In genomic region chr11:69157156-69157821, GRCh38 we compare ENCODE assay signal across 10 cellular contexts. TPM values are rescaled to one million over a fixed set of nuclear protein-coding genes. Genes with fewer than 3 reads are reported as not detected.
DNase-seq lines count a peak whose midpoint lies in the region; ATAC-seq and TF ChIP-seq lines count a peak whose summit lies in the region.
"Had no signal": no experiment of that assay in that cellular context is flagged by ENCODE, and none has a peak within 500 bp of the region (broad histone marks: within the 10 kb centered on the region; RNA-seq: fewer than 3 reads in every experiment).

No MANE protein-coding gene starts in this region.

- H3K79me2 ChIP-seq in trophoblast cell (ENCODE audit: control insufficient read depth, insufficient read depth, low read length, poor library complexity) = no peaks in the 10 kb centered on the region

- H3K36me3 ChIP-seq in GM06990 (ENCODE audit: control insufficient read depth, insufficient read depth, low read length) (no peaks in the 10 kb centered on the region; the same call in 1 of the 2 replicates), gastroesophageal sphincter (peaks cover 0 to 15% of the 10 kb centered on the region in 2 donors), psoas muscle (ENCODE audit: insufficient read depth in 1 of 2, low read depth in 1 of 2) (no peaks in the 10 kb centered on the region), trophoblast cell (ENCODE audit: control insufficient read depth in 1 of 2, insufficient read depth in 2 of 2, low read length in 2 of 2) (no peaks in the 10 kb centered on the region), brain microvascular endothelial cell (replicated peaks) (no peaks in the 10 kb centered on the region)

- H3K4ac ChIP-seq in trophoblast cell (ENCODE audit: low read depth, low read length) = no peak overlapping the region

- H3K4me3 Mint-ChIP-seq in activated naive CD4-positive, alpha-beta T cell treated with anti-CD3 and anti-CD28 coated beads, Interleukin-2, amount 10 ng/mL, durations not matched to agents 7 days and 5 days = no peak overlapping the region
- H3K4me3 Mint-ChIP-seq: activated naive CD4-positive, alpha-beta T cell treated with anti-CD3 and anti-CD28 coated beads, Interleukin-2, amount 50 U/mL, for 24 hours had no signal

- H3K4me1 ChIP-seq in gastroesophageal sphincter (peaks cover 0 to 40% (median 0%) of the 10 kb centered on the region in 3 donors), psoas muscle (no peaks in the 10 kb centered on the region), trophoblast cell (ENCODE audit: control insufficient read depth in 1 of 2, insufficient read depth in 2 of 2, low read length in 2 of 2) (peaks cover 0 to 3% of the 10 kb centered on the region in 2 experiments)

- in situ Hi-C loops in brain microvascular endothelial cell (cut with HindIII; ENCODE audit: low pct_ligation_motif_present, low sequenced_read_pairs) = no loop called here

- no peak overlapping the region for H2AK5ac ChIP-seq in trophoblast cell (ENCODE audit: low read length)

- H4K12ac ChIP-seq in trophoblast cell (ENCODE audit: low read depth, low read length) = no peak overlapping the region

- POLR2A ChIA-PET in RWPE1 (lab: Yijun Ruan, JAX; ENCODE audit: low non-redundant PET) = no interaction called here

- no peaks in the 10 kb centered on the region for H3K4me1 Mint-ChIP-seq in activated naive CD4-positive, alpha-beta T cell treated with anti-CD3 and anti-CD28 coated beads, Interleukin-2, amount 10 ng/mL, durations not matched to agents 7 days and 5 days
- H3K4me1 Mint-ChIP-seq: activated naive CD4-positive, alpha-beta T cell treated with anti-CD3 and anti-CD28 coated beads, Interleukin-2, amount 50 U/mL, for 24 hours had no signal

- intact Hi-C loops in psoas muscle (cut with DNase I) = no loop called here

- no peak overlapping the region for H3K18ac ChIP-seq in trophoblast cell (ENCODE audit: low read length)

- no peak overlapping the region for H4K8ac ChIP-seq in trophoblast cell (ENCODE audit: low read depth, low read length)

- H3K79me1 ChIP-seq in trophoblast cell (ENCODE audit: low read length) = no peaks in the 10 kb centered on the region

- no peaks in the 10 kb centered on the region for H3K9me3 Mint-ChIP-seq in activated naive CD4-positive, alpha-beta T cell treated with anti-CD3 and anti-CD28 coated beads, Interleukin-2, amount 10 ng/mL, durations not matched to agents 7 days and 5 days
- H3K9me3 Mint-ChIP-seq: activated naive CD4-positive, alpha-beta T cell treated with anti-CD3 and anti-CD28 coated beads, Interleukin-2, amount 50 U/mL, for 24 hours had no signal

- TF ChIP-seq POLR2A in gastroesophageal sphincter (IDR thresholded peaks at IDR 0.05) = peak in 1 of 2 donors; percentile 17

- TF ChIP-seq EP300 in gastroesophageal sphincter (IDR thresholded peaks at IDR 0.05) = no peak

- H3K36me3 Mint-ChIP-seq in activated naive CD4-positive, alpha-beta T cell treated with anti-CD3 and anti-CD28 coated beads, Interleukin-2, amount 10 ng/mL, durations not matched to agents 7 days and 5 days = no peaks in the 10 kb centered on the region
- H3K36me3 Mint-ChIP-seq: activated naive CD4-positive, alpha-beta T cell treated with anti-CD3 and anti-CD28 coated beads, Interleukin-2, amount 50 U/mL, for 24 hours had no signal

- no peak overlapping the region for H3K4me2 ChIP-seq in trophoblast cell (ENCODE audit: low read length)

- no peak overlapping the region for H2BK120ac ChIP-seq in trophoblast cell (ENCODE audit: insufficient read depth, low read length, poor library complexity)

- H3K14ac ChIP-seq in trophoblast cell (ENCODE audit: low read length) = no peak overlapping the region

- H3K27ac ChIP-seq in RWPE1 (peak overlapping the region; percentile 66), gastroesophageal sphincter (peak overlapping the region in 3 of 4 donors; percentile 56 to 76 (median 64)), psoas muscle (no peak overlapping the region), trophoblast cell (ENCODE audit: low read depth, low read length) (no peak overlapping the region), brain microvascular endothelial cell (no peak overlapping the region)

- H3K23ac ChIP-seq in trophoblast cell (ENCODE audit: low read length) = no peak overlapping the region

- H2BK5ac ChIP-seq in trophoblast cell (ENCODE audit: low read depth, low read length, poor library complexity) = no peak overlapping the region

- DNase-seq in GM06990 (ENCODE audit: extremely low read depth, insufficient read length) = peak; percentile 49
- no peak for DNase-seq in RWPE1 (ENCODE audit: low spot score)
- peak in 1 of 2 donors; percentile 32 for DNase-seq in psoas muscle
- DNase-seq in trophoblast cell = no peak
- no peak for DNase-seq in activated naive CD4-positive, alpha-beta T cell treated with anti-CD3 and anti-CD28 coated beads, Interleukin-2, amount 10 ng/mL, durations not matched to agents 7 days and 5 days
- no peak for DNase-seq in activated CD4-positive, alpha-beta T cell treated with anti-CD3 and anti-CD28 coated beads for 4 hours
- DNase-seq in brain microvascular endothelial cell = no peak
- DNase-seq: NCI-H2029 had no signal

- CTCF ChIA-PET in RWPE1 (lab: Yijun Ruan, JAX) = interaction anchor here (1.4 kb wide), 1 partner anchor 9 kb away, joined by 3 read pairs; no protein-coding TSS in a partner anchor
- CTCF ChIA-PET in activated naive CD4-positive, alpha-beta T cell treated with anti-CD3 and anti-CD28 coated beads, Interleukin-2, amount 10 ng/mL, durations not matched to agents 7 days and 5 days (lab: Charles Lee) = no interaction called here

- no peak overlapping the region for H2AFZ ChIP-seq in trophoblast cell (ENCODE audit: insufficient read depth, low read length, poor library complexity)

- H3K4me3 ChIP-seq in GM06990 (replicated peaks; ENCODE audit: low read depth, low read length) = peak overlapping the region; percentile 61
- H3K4me3 ChIP-seq in gastroesophageal sphincter = peak overlapping the region in 1 of 2 donors; percentile 26
- peak overlapping the region; percentile 11 for H3K4me3 ChIP-seq in psoas muscle
- no peak overlapping the region for H3K4me3 ChIP-seq in trophoblast cell (ENCODE audit: low read depth, low read length)
- no peak overlapping the region for H3K4me3 ChIP-seq in brain microvascular endothelial cell (ENCODE audit: low read depth, low read length)

- no peak overlapping the region for H3K27ac Mint-ChIP-seq in activated naive CD4-positive, alpha-beta T cell treated with anti-CD3 and anti-CD28 coated beads, Interleukin-2, amount 10 ng/mL, durations not matched to agents 7 days and 5 days
- H3K27ac Mint-ChIP-seq: activated naive CD4-positive, alpha-beta T cell treated with anti-CD3 and anti-CD28 coated beads, Interleukin-2, amount 50 U/mL, for 24 hours had no signal

- no peak overlapping the region for H2BK12ac ChIP-seq in trophoblast cell (ENCODE audit: low read length)

- 20% methylated on average over 2 of the region's 44 CpGs; no CpG with 5 or more reads in 1 of the 2 donors for WGBS in gastroesophageal sphincter (ENCODE audit: low coverage in 1 of 2), 2 donors
- 9 to 30% (median 20%) methylated on average over 39 to 44 of the region's 44 CpGs for WGBS in psoas muscle, 3 donors
- WGBS in trophoblast cell (ENCODE audit: extremely low coverage, insufficient coverage, insufficient read length) = no CpG with 5 or more reads among the region's 44 CpGs

- no peak overlapping the region for H3K9ac ChIP-seq in trophoblast cell (ENCODE audit: low read length)

- TF ChIP-seq CTCF in GM06990 (IDR thresholded peaks at IDR 0.05; ENCODE audit: insufficient read depth, low read length, poor library complexity, severe bottlenecking) (no peak), RWPE1 (conservative IDR thresholded peaks at IDR 0.05; ENCODE audit: low read depth) (no peak), gastroesophageal sphincter (IDR thresholded peaks at IDR 0.05) (no peak), psoas muscle (IDR thresholded peaks at IDR 0.05) (no peak), brain microvascular endothelial cell (IDR thresholded peaks at IDR 0.05; ENCODE audit: low read depth, low read length, missing control alignments) (no peak)

- H3K9me3 ChIP-seq in gastroesophageal sphincter (no peaks in the 10 kb centered on the region), psoas muscle (no peaks in the 10 kb centered on the region), trophoblast cell (ENCODE audit: insufficient read depth, low read depth, low read length) (peaks cover 2% of the 10 kb centered on the region)

- H4K91ac ChIP-seq in trophoblast cell (ENCODE audit: low read depth, low read length) = no peak overlapping the region

- no peaks in the 10 kb centered on the region for H3K27me3 ChIP-seq in GM06990 (replicated peaks; ENCODE audit: control insufficient read depth, insufficient read depth, low read length)
- no peaks in the 10 kb centered on the region for H3K27me3 ChIP-seq in gastroesophageal sphincter
- H3K27me3 ChIP-seq in psoas muscle (ENCODE audit: insufficient read depth in 3 of 3, low read length in 2 of 3) = peaks cover 0 to 18% (median 10%) of the 10 kb centered on the region in 3 donors
- no peaks in the 10 kb centered on the region for H3K27me3 ChIP-seq in trophoblast cell (ENCODE audit: insufficient read depth, low read length)
- H3K27me3 ChIP-seq in brain microvascular endothelial cell (replicated peaks) = no peaks in the 10 kb centered on the region

- ATAC-seq in gastroesophageal sphincter (peak; percentile 61), psoas muscle (peak; percentile 19 to 54 (median 24))

- peaks cover 19% of the 10 kb centered on the region for H3K27me3 Mint-ChIP-seq in activated naive CD4-positive, alpha-beta T cell treated with anti-CD3 and anti-CD28 coated beads, Interleukin-2, amount 10 ng/mL, durations not matched to agents 7 days and 5 days
- H3K27me3 Mint-ChIP-seq: activated naive CD4-positive, alpha-beta T cell treated with anti-CD3 and anti-CD28 coated beads, Interleukin-2, amount 50 U/mL, for 24 hours had no signal

RNA-seq across cellular contexts. Expression of gene SMIM38, which starts 1.6 kb away (rescaled TPM):
- total RNA-seq in gastroesophageal sphincter = 1 to 10 TPM; 1.2 to 2.3 (median 1.3) TPM
- total RNA-seq in psoas muscle = under 1 TPM in 3 of 4 donors, not detected in 1; 0.08 to 0.54 (median 0.34) TPM
- under 1 TPM; 0.03 to 0.12 (median 0.05) TPM for polyA plus RNA-seq in psoas muscle
- 0.12 and 0.14 TPM in 2 replicates for polyA plus RNA-seq in trophoblast cell (2013)

Comparison
In these comparisons a context has a peak if more than half of its experiments do, and no peak if none do; other contexts are left out.
1. H3K4me3 ChIP-seq: peak in GM06990 (single experiment) and psoas muscle (single experiment); none in trophoblast cell (single experiment) and brain microvascular endothelial cell (single experiment).
2. H3K27ac ChIP-seq: peak in RWPE1 (single experiment) and gastroesophageal sphincter (3 of 4); none in psoas muscle (single experiment), trophoblast cell (single experiment) and brain microvascular endothelial cell (single experiment).